Comparison of ENCODE assay signal across 17 cellular contexts in genomic region chr13:20769091-20769490, GRCh38. TPM values are rescaled to one million over a fixed set of nuclear protein-coding genes. Genes with fewer than 3 reads are reported as not detected.
DNase-seq lines count a peak whose midpoint lies in the region; ATAC-seq, FAIRE-seq and TF ChIP-seq lines count a peak whose summit lies in the region.
"Had no signal": no experiment of that assay in that cellular context is flagged by ENCODE, and none has a peak within 500 bp of the region (broad histone marks: within the 10 kb centered on the region; RNA-seq: fewer than 3 reads in every experiment).

No MANE protein-coding gene starts in this region.

- H3K4me1 ChIP-seq in left lung: peaks cover 7 to 11% of the 10 kb centered on the region in 2 donors

- TF ChIP-seq POLR2A in GM12891 (IDR thresholded peaks at IDR 0.05; ENCODE audit: low read depth, low read length): no peak

- H3K4me3 ChIP-seq in left lung: no peak overlapping the region

- peaks cover 0 to 9% of the 10 kb centered on the region in 2 donors for H3K36me3 ChIP-seq in left lung

- intact Hi-C loops in left lung (cut with DNase I): no loop called here

- no peak for ATAC-seq in activated T-cell treated with anti-CD3 and anti-CD28 coated beads, Interleukin-2, amount 50 U/mL, for 4 hours
- ATAC-seq in HG03280 (IDR thresholded peaks at IDR 0.05; ENCODE audit: unreplicated experiment): no peak
- ATAC-seq in natural killer cell treated with Interleukin-12 subunit alpha and Interleukin-12 subunit beta and Interleukin-15 and Interleukin-18, amount 100 ng/mL, for 72 hours: no peak
- ATAC-seq in left lung: no peak

- H3K9me3 ChIP-seq in left lung: peaks cover 0 to 18% of the 10 kb centered on the region in 2 donors

- H3K4me1 Mint-ChIP-seq in activated T-cell treated with anti-CD3 and anti-CD28 coated beads, Interleukin-2, amount 50 U/mL, for 24 hours (ENCODE audit: low read depth): peaks cover 37% of the 10 kb centered on the region
- peaks cover 21% of the 10 kb centered on the region for H3K4me1 Mint-ChIP-seq in activated T-cell treated with anti-CD3 and anti-CD28 coated beads, Interleukin-2, amount 50 U/mL, for 4 hours (ENCODE audit: low read depth)
- peaks cover 11% of the 10 kb centered on the region for H3K4me1 Mint-ChIP-seq in progenitor cell of endocrine pancreas (ENCODE audit: low read depth)
- peaks cover 18 to 34% of the 10 kb centered on the region in 2 donors for H3K4me1 Mint-ChIP-seq in natural killer cell treated with Interleukin-12 subunit alpha and Interleukin-12 subunit beta and Interleukin-15 and Interleukin-18, amount 100 ng/mL, for 72 hours (ENCODE audit: low read depth in 2 of 2)

- DNase-seq in activated T-cell treated with anti-CD3 and anti-CD28 coated beads, Interleukin-2, amount 50 U/mL, for 24 hours: no peak
- no peak for DNase-seq in activated T-cell treated with anti-CD3 and anti-CD28 coated beads, Interleukin-2, amount 50 U/mL, for 4 hours
- no peak for DNase-seq in GM12891 (ENCODE audit: insufficient read length, low spot score)
- DNase-seq in dermis blood vessel endothelial cell: peak; percentile 96
- DNase-seq in progenitor cell of endocrine pancreas (ENCODE audit: low spot score, unreplicated experiment): no peak
- no peak for DNase-seq in natural killer cell treated with Interleukin-12 subunit alpha and Interleukin-12 subunit beta and Interleukin-15 and Interleukin-18, amount 100 ng/mL, for 72 hours (ENCODE audit: low spot score)
- no peak for DNase-seq in left lung
- DNase-seq: CD4-positive, alpha-beta memory T cell; DMS79; HCEC 1CT; KG1; NCI-H1417; NCI-H2029; NCI-H345; NCI-H526 had no signal

- peak; percentile 26 for FAIRE-seq in GM12891 (lab: Jason Lieb, UNC)

- peak overlapping the region; percentile 49 for H3K27ac Mint-ChIP-seq in activated T-cell treated with anti-CD3 and anti-CD28 coated beads, Interleukin-2, amount 50 U/mL, for 24 hours
- H3K27ac Mint-ChIP-seq in progenitor cell of endocrine pancreas: peak overlapping the region; percentile 76
- H3K27ac Mint-ChIP-seq in natural killer cell treated with Interleukin-12 subunit alpha and Interleukin-12 subunit beta and Interleukin-15 and Interleukin-18, amount 100 ng/mL, for 72 hours: no peak overlapping the region
- H3K27ac Mint-ChIP-seq: B cell had no signal

- H3K27ac ChIP-seq in left lung: no peak overlapping the region

- peaks cover 28% of the 10 kb centered on the region for H3K9me3 Mint-ChIP-seq in activated T-cell treated with anti-CD3 and anti-CD28 coated beads, Interleukin-2, amount 50 U/mL, for 24 hours
- H3K9me3 Mint-ChIP-seq in activated T-cell treated with anti-CD3 and anti-CD28 coated beads, Interleukin-2, amount 50 U/mL, for 4 hours: peaks cover 14% of the 10 kb centered on the region
- H3K9me3 Mint-ChIP-seq in progenitor cell of endocrine pancreas (ENCODE audit: low read depth): peaks cover 29% of the 10 kb centered on the region
- peaks cover 18% of the 10 kb centered on the region for H3K9me3 Mint-ChIP-seq in natural killer cell treated with Interleukin-12 subunit alpha and Interleukin-12 subunit beta and Interleukin-15 and Interleukin-18, amount 100 ng/mL, for 72 hours

- no peaks in the 10 kb centered on the region for H3K27me3 ChIP-seq in left lung

- no peak for TF ChIP-seq CTCF in progenitor cell of endocrine pancreas (IDR thresholded peaks at IDR 0.05; ENCODE audit: unreplicated experiment)
- no peak for TF ChIP-seq CTCF in left lung (IDR thresholded peaks at IDR 0.05)

- H3K36me3 Mint-ChIP-seq in activated T-cell treated with anti-CD3 and anti-CD28 coated beads, Interleukin-2, amount 50 U/mL, for 24 hours (ENCODE audit: low read depth): peaks cover 66% of the 10 kb centered on the region
- peaks cover 39% of the 10 kb centered on the region for H3K36me3 Mint-ChIP-seq in activated T-cell treated with anti-CD3 and anti-CD28 coated beads, Interleukin-2, amount 50 U/mL, for 4 hours (ENCODE audit: insufficient read depth)
- H3K36me3 Mint-ChIP-seq in progenitor cell of endocrine pancreas (ENCODE audit: insufficient read depth): peaks cover 36% of the 10 kb centered on the region
- peaks cover 31% of the 10 kb centered on the region for H3K36me3 Mint-ChIP-seq in natural killer cell treated with Interleukin-12 subunit alpha and Interleukin-12 subunit beta and Interleukin-15 and Interleukin-18, amount 100 ng/mL, for 72 hours

- H3K27me3 Mint-ChIP-seq in activated T-cell treated with anti-CD3 and anti-CD28 coated beads, Interleukin-2, amount 50 U/mL, for 24 hours: no peaks in the 10 kb centered on the region
- no peaks in the 10 kb centered on the region for H3K27me3 Mint-ChIP-seq in activated T-cell treated with anti-CD3 and anti-CD28 coated beads, Interleukin-2, amount 50 U/mL, for 4 hours (ENCODE audit: low read depth)
- no peaks in the 10 kb centered on the region for H3K27me3 Mint-ChIP-seq in progenitor cell of endocrine pancreas
- H3K27me3 Mint-ChIP-seq in natural killer cell treated with Interleukin-12 subunit alpha and Interleukin-12 subunit beta and Interleukin-15 and Interleukin-18, amount 100 ng/mL, for 72 hours: no peaks in the 10 kb centered on the region
- H3K27me3 Mint-ChIP-seq: B cell; CD4-positive, alpha-beta memory T cell had no signal

- H3K4me3 Mint-ChIP-seq in activated T-cell treated with anti-CD3 and anti-CD28 coated beads, Interleukin-2, amount 50 U/mL, for 24 hours: no peak overlapping the region
- H3K4me3 Mint-ChIP-seq in activated T-cell treated with anti-CD3 and anti-CD28 coated beads, Interleukin-2, amount 50 U/mL, for 4 hours: no peak overlapping the region
- no peak overlapping the region for H3K4me3 Mint-ChIP-seq in progenitor cell of endocrine pancreas (ENCODE audit: low read depth)
- no peak overlapping the region for H3K4me3 Mint-ChIP-seq in natural killer cell treated with Interleukin-12 subunit alpha and Interleukin-12 subunit beta and Interleukin-15 and Interleukin-18, amount 100 ng/mL, for 72 hours
- H3K4me3 Mint-ChIP-seq: B cell; CD4-positive, alpha-beta memory T cell had no signal

TF ChIP-seq in GM12891, 5 proteins besides CTCF, POLR2A, EP300 and RAD21:
- TF ChIP-seq TAF1 (IDR thresholded peaks at IDR 0.05; ENCODE audit: low read depth, low read length) (no peak), POLR2AphosphoS5 (IDR thresholded peaks at IDR 0.05; ENCODE audit: low read depth, low read length) (no peak), PAX5 (IDR thresholded peaks at IDR 0.05; ENCODE audit: insufficient read depth, low read length, severe bottlenecking) (no peak)

RNA-seq across cellular contexts. Expression of gene EEF1AKMT1, which starts 4.7 kb away (rescaled TPM):
- total RNA-seq in activated T-cell treated with anti-CD3 and anti-CD28 coated beads, Interleukin-2, amount 50 U/mL, for 4 hours: 10 to 100 TPM; 10.2 to 10.9 (median 10.5) TPM
- polyA plus RNA-seq in GM12891 (2012; ENCODE audit: low read depth, missing spikeins): 11.8 TPM
- 7.7 and 10.0 TPM in 2 replicates for total RNA-seq in dermis blood vessel endothelial cell
- total RNA-seq in progenitor cell of endocrine pancreas: 10.7 and 12.9 TPM in 2 replicates
- total RNA-seq in natural killer cell treated with Interleukin-12 subunit alpha and Interleukin-12 subunit beta and Interleukin-15 and Interleukin-18, amount 100 ng/mL, for 72 hours: 10 to 100 TPM; 11.0 to 12.6 TPM
- total RNA-seq in left lung: 10 to 100 TPM in 1 of 2 donors, 1 to 10 TPM in 1; 9.6 to 10.9 TPM

Comparison
In these comparisons a context has a peak if more than half of its experiments do, and no peak if none do; other contexts are left out.
1. H3K27ac Mint-ChIP-seq: peak in activated T-cell treated with anti-CD3 and anti-CD28 coated beads, Interleukin-2, amount 50 U/mL, for 24 hours (single experiment) and progenitor cell of endocrine pancreas (single experiment); none in natural killer cell treated with Interleukin-12 subunit alpha and Interleukin-12 subunit beta and Interleukin-15 and Interleukin-18, amount 100 ng/mL, for 72 hours (0 of 2).